Comparison of ENCODE assay signal across 12 cellular contexts in genomic region chr5:77218263-77218662, GRCh38. TPM values are rescaled to one million over a fixed set of nuclear protein-coding genes. Genes with fewer than 3 reads are reported as not detected.
DNase-seq lines count a peak whose midpoint lies in the region; ATAC-seq, FAIRE-seq and TF ChIP-seq lines count a peak whose summit lies in the region.
"Had no signal": no experiment of that assay in that cellular context is flagged by ENCODE, and none has a peak within 500 bp of the region (broad histone marks: within the 10 kb centered on the region; RNA-seq: fewer than 3 reads in every experiment).

No MANE protein-coding gene starts in this region.

- no peaks in the 10 kb centered on the region for H3K4me1 Mint-ChIP-seq in neural progenitor cell
- H3K4me1 Mint-ChIP-seq: central memory CD8-positive, alpha-beta T cell had no signal

- no peaks in the 10 kb centered on the region for H3K36me3 ChIP-seq in bronchial epithelial cell (ENCODE audit: control insufficient read depth, insufficient read depth, low read length)
- H3K36me3 ChIP-seq in neural progenitor cell, result no peaks in the 10 kb centered on the region

- H3K79me2 ChIP-seq in neural progenitor cell (ENCODE audit: low read depth), result no peaks in the 10 kb centered on the region

- DNase-seq in NCI-H69 (lab: John Stamatoyannopoulos, UW) (peak; percentile 56), bronchial epithelial cell (ENCODE audit: low read depth) (no peak), neural progenitor cell (ENCODE audit: low spot score) (peak; percentile 24), NCI-H1694 (lab: John Stamatoyannopoulos, UW) (no peak)
- DNase-seq in stimulated activated CD8-positive, alpha-beta memory T cell treated with anti-CD3 and anti-CD28 coated beads, Interleukin-4, amount 100 ng/mL, for 48 hours, result no peak
- DNase-seq: activated CD4-positive, CD25-positive, alpha-beta regulatory T cell had no signal

- no peak overlapping the region for H3K4me2 ChIP-seq in neural progenitor cell

- TF ChIP-seq CTCF in GM12872 (IDR thresholded peaks at IDR 0.05; ENCODE audit: insufficient read depth, low read depth, low read length) (peak; percentile 38; the same call in 2 of the 3 replicates), bronchial epithelial cell (IDR thresholded peaks at IDR 0.05; ENCODE audit: insufficient read depth, low read length, severe bottlenecking) (peak; percentile 18), neural progenitor cell (IDR thresholded peaks at IDR 0.05) (peak; percentile 29)

- no peak overlapping the region for H3K27ac ChIP-seq in neural progenitor cell

- no peaks in the 10 kb centered on the region for H3K9me3 ChIP-seq in neural progenitor cell (ENCODE audit: low read depth)

- H3K9me3 Mint-ChIP-seq in neural progenitor cell, result no peaks in the 10 kb centered on the region
- H3K9me3 Mint-ChIP-seq: central memory CD8-positive, alpha-beta T cell; natural killer cell treated with Interleukin-12 subunit alpha and Interleukin-12 subunit beta and Interleukin-15 and Interleukin-18, amount 100 ng/mL, for 72 hours had no signal

- no peak overlapping the region for H3K27ac Mint-ChIP-seq in neural progenitor cell
- H3K27ac Mint-ChIP-seq: natural killer cell treated with Interleukin-12 subunit alpha and Interleukin-12 subunit beta and Interleukin-15 and Interleukin-18, amount 100 ng/mL, for 72 hours had no signal

- H2AFZ ChIP-seq in neural progenitor cell (replicated peaks), result no peak overlapping the region

- ATAC-seq in HG03520 (IDR thresholded peaks at IDR 0.05; ENCODE audit: unreplicated experiment), result no peak
- ATAC-seq: natural killer cell treated with Interleukin-12 subunit alpha and Interleukin-12 subunit beta and Interleukin-15 and Interleukin-18, amount 100 ng/mL, for 72 hours had no signal

- no peak overlapping the region for H3K4me3 Mint-ChIP-seq in neural progenitor cell
- H3K4me3 Mint-ChIP-seq: central memory CD8-positive, alpha-beta T cell; natural killer cell treated with Interleukin-12 subunit alpha and Interleukin-12 subunit beta and Interleukin-15 and Interleukin-18, amount 100 ng/mL, for 72 hours had no signal

- no peak overlapping the region for H3K9ac ChIP-seq in neural progenitor cell

- H4K20me1 ChIP-seq in neural progenitor cell (ENCODE audit: low read depth), result no peaks in the 10 kb centered on the region

- H3K27me3 ChIP-seq in bronchial epithelial cell (ENCODE audit: control insufficient read depth, insufficient read depth, low read length) (peaks cover 2% of the 10 kb centered on the region), neural progenitor cell (peaks cover 19% of the 10 kb centered on the region)

- H3F3A ChIP-seq in neural progenitor cell (ENCODE audit: low read depth), result no peaks in the 10 kb centered on the region

- H3K4me1 ChIP-seq in neural progenitor cell, result no peaks in the 10 kb centered on the region

- no peak overlapping the region for H3K4me3 ChIP-seq in bronchial epithelial cell (ENCODE audit: low read depth, low read length)
- H3K4me3 ChIP-seq in neural progenitor cell, result no peak overlapping the region

- FAIRE-seq in bronchial epithelial cell (lab: Jason Lieb, UNC), result no peak
- FAIRE-seq: keratinocyte had no signal

- no peaks in the 10 kb centered on the region for H3K36me3 Mint-ChIP-seq in neural progenitor cell
- H3K36me3 Mint-ChIP-seq: natural killer cell treated with Interleukin-12 subunit alpha and Interleukin-12 subunit beta and Interleukin-15 and Interleukin-18, amount 100 ng/mL, for 72 hours had no signal

- H3K27me3 Mint-ChIP-seq in neural progenitor cell (ENCODE audit: insufficient read depth, low read depth), result peaks cover 10% of the 10 kb centered on the region

RNA-seq across cellular contexts. Expression of gene PDE8B, which starts 7.8 kb away (rescaled TPM):
- total RNA-seq in bronchial epithelial cell, result under 0.01 TPM in 1 of 2 replicates, not detected in the other
- total RNA-seq in neural progenitor cell (ENCODE audit: low replicate concordance), result 1.2 and 4.3 TPM in 2 replicates
- total RNA-seq: natural killer cell treated with Interleukin-12 subunit alpha and Interleukin-12 subunit beta and Interleukin-15 and Interleukin-18, amount 100 ng/mL, for 72 hours; RPMI7951 had no signal

Comparison
In these comparisons a context has a peak if more than half of its experiments do, and no peak if none do; other contexts are left out.
1. DNase-seq: peak in NCI-H69 (single experiment) and neural progenitor cell (single experiment); none in bronchial epithelial cell (single experiment), stimulated activated CD8-positive, alpha-beta memory T cell treated with anti-CD3 and anti-CD28 coated beads, Interleukin-4, amount 100 ng/mL, for 48 hours (single experiment) and NCI-H1694 (single experiment).
2. Peak in every context shown above with its lines, with median percentiles within 50 percentile points of each other: CTCF ChIP-seq.